Comparison of ENCODE assay signal across 8 cellular contexts in the genomic region with DNA sequence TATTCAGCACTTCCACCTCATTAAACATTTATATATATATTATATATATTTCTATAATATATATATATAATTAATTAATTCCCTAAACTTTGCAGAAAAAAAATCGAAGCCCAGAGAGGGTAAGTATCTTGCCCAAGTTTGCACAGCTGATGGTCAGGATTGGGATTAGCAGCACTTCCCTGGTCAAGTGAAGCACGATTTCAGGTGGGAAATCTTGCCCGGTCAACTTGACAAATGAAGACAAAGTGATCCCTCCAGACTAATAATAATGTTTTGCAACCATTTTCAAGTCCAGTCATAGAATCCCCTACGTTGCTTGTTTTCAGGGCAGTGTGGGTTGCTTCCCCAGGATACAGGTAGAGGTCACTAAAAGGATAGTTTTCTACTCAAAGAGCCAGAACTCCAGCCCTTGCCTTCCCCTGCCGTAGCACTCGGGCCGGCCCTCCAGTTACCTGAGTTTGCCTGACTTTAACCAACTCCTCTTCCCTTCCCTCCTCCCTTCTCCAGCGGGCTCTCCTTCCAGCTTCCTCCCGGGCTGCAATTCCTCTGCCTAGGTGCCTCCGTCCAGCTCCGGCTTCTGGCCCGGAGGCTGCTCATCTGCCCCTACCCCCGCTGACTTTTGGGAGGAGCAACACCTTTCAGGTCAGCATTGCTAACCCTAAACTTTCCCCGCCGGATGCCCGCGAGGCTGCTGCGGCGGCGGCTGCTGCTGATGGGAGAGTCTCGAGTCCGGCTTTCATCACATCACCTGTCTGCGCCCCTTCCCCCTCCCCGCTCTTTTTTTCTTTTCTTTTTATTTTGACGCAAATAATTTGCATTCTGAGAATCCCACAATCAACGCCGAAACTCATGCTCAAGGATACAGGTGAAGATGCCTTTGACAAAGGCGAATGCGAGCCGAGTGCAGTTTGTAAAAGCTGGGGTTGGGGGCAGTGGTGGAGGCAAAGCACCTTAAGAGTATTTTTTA. TPM values are rescaled to one million over a fixed set of nuclear protein-coding genes. Genes with fewer than 3 reads are reported as not detected.
DNase-seq lines count a peak whose midpoint lies in the region; ATAC-seq, FAIRE-seq and TF ChIP-seq lines count a peak whose summit lies in the region.

No MANE protein-coding gene starts in this region.

- peak overlapping the region; percentile 81 for H3K9ac ChIP-seq in iPS-15b (ENCODE audit: low read depth, low read length)

- H3K4me3 ChIP-seq in iPS-15b (ENCODE audit: low read depth, low read length) (peak overlapping the region; percentile 78), spleen (peak overlapping the region; percentile 4 to 63 (median 31))

- no peak for TF ChIP-seq CTCF in spleen (IDR thresholded peaks at IDR 0.05 in 8 of 11, conservative IDR thresholded peaks at IDR 0.05 in 3 of 11)

- DNase-seq in COLO668 (lab: John Stamatoyannopoulos, UW; ENCODE audit: unreplicated experiment) (peak; percentile 74), GM19239 (ENCODE audit: insufficient read length, low spot score) (peak; percentile 28), spleen (no peak), putamen (ENCODE audit: low spot score) (no peak)
- DNase-seq in activated T-cell treated with anti-CD3 and anti-CD28 coated beads, Interleukin-2, amount 50 U/mL, for 4 hours: no peak
- DNase-seq in effector CD8-positive, alpha-beta T cell (lab: John Stamatoyannopoulos, UW): no peak

- no peaks in the 10 kb centered on the region for H3K9me3 Mint-ChIP-seq in activated T-cell treated with anti-CD3 and anti-CD28 coated beads, Interleukin-2, amount 50 U/mL, for 4 hours

- H3K9me3 ChIP-seq in iPS-15b (ENCODE audit: control insufficient read depth, insufficient read depth, low read length) (no peaks in the 10 kb centered on the region), spleen (no peaks in the 10 kb centered on the region)

- peak; percentile 54 for ATAC-seq in HG03442 (IDR thresholded peaks at IDR 0.05; ENCODE audit: unreplicated experiment)
- peak in 1 of 2 donors; percentile 54 for ATAC-seq in activated T-cell treated with anti-CD3 and anti-CD28 coated beads, Interleukin-2, amount 50 U/mL, for 4 hours

- no peak for TF ChIP-seq POLR2A in spleen (IDR thresholded peaks at IDR 0.05)

- peaks cover 69% of the 10 kb centered on the region for H3K27me3 Mint-ChIP-seq in activated T-cell treated with anti-CD3 and anti-CD28 coated beads, Interleukin-2, amount 50 U/mL, for 4 hours (ENCODE audit: low read depth)

- peaks cover 7% of the 10 kb centered on the region for H3K27me3 ChIP-seq in iPS-15b (ENCODE audit: control insufficient read depth, insufficient read depth, low read length)
- H3K27me3 ChIP-seq in spleen (replicated peaks in 1 of 7): peaks cover 0 to 69% (median 25%) of the 10 kb centered on the region in 7 donors

- H3K4me1 ChIP-seq in iPS-15b (ENCODE audit: control insufficient read depth, insufficient read depth, low read length): no peaks in the 10 kb centered on the region
- H3K4me1 ChIP-seq in spleen: peaks cover 0 to 16% (median 12%) of the 10 kb centered on the region in 6 donors

- WGBS in spleen, 5 donors: 6 to 8% (median 8%) methylated on average over 30 of the region's 30 CpGs

- H3K27ac ChIP-seq in spleen: no peak overlapping the region

- H3K4me3 Mint-ChIP-seq in activated T-cell treated with anti-CD3 and anti-CD28 coated beads, Interleukin-2, amount 50 U/mL, for 4 hours: peak overlapping the region; percentile 61

- H3K4me1 Mint-ChIP-seq in activated T-cell treated with anti-CD3 and anti-CD28 coated beads, Interleukin-2, amount 50 U/mL, for 4 hours (ENCODE audit: low read depth): peaks cover 13% of the 10 kb centered on the region

- intact Hi-C loops in spleen (cut with DNase I; ENCODE audit: low total_unique reads): no loop called here

- H3K36me3 ChIP-seq in iPS-15b (ENCODE audit: control insufficient read depth, insufficient read depth, low read length) (no peaks in the 10 kb centered on the region), spleen (no peaks in the 10 kb centered on the region)

- peak; percentile 89 for FAIRE-seq in GM19239 (lab: Jason Lieb, UNC)

- H3K36me3 Mint-ChIP-seq in activated T-cell treated with anti-CD3 and anti-CD28 coated beads, Interleukin-2, amount 50 U/mL, for 4 hours (ENCODE audit: insufficient read depth): no peaks in the 10 kb centered on the region

RNA-seq across cellular contexts. Expression of gene PRLR, which starts 0.9 kb away (rescaled TPM):
- under 1 TPM; 0.19 to 0.25 (median 0.24) TPM for total RNA-seq in activated T-cell treated with anti-CD3 and anti-CD28 coated beads, Interleukin-2, amount 50 U/mL, for 4 hours
- under 1 TPM; 0.09 to 0.82 (median 0.40) TPM for total RNA-seq in spleen
- polyA plus RNA-seq in spleen: under 1 TPM; 0.02 to 0.03 (median 0.03) TPM

Comparison
In these comparisons a context has a peak if more than half of its experiments do, and no peak if none do; other contexts are left out.
1. DNase-seq: peak in COLO668 (single experiment) and GM19239 (single experiment); none in activated T-cell treated with anti-CD3 and anti-CD28 coated beads, Interleukin-2, amount 50 U/mL, for 4 hours (single experiment), spleen (single experiment), putamen (single experiment) and effector CD8-positive, alpha-beta T cell (single experiment).